ENCODE assay signal across 9 cellular contexts in genomic region chr11:72239296-72239848, GRCh38. TPM values are rescaled to one million over a fixed set of nuclear protein-coding genes. Genes with fewer than 3 reads are reported as not detected.
DNase-seq lines count a peak whose midpoint lies in the region; ATAC-seq, FAIRE-seq and TF ChIP-seq lines count a peak whose summit lies in the region.
"Had no signal": no experiment of that assay in that cellular context is flagged by ENCODE, and none has a peak within 500 bp of the region (broad histone marks: within the 10 kb centered on the region; RNA-seq: fewer than 3 reads in every experiment).

No MANE protein-coding gene starts in this region.

- TF ChIP-seq EP300 in HepG2 (IDR thresholded peaks at IDR 0.05; ENCODE audit: low read depth in 2 of 2, low read length in 2 of 2) = no peak
- TF ChIP-seq EP300 in HepG2 (CRISPR knock-in tag; IDR thresholded peaks at IDR 0.05; ENCODE audit: borderline replicate concordance) = no peak
- TF ChIP-seq EP300 in transverse colon (IDR thresholded peaks at IDR 0.05; ENCODE audit: low read depth) = no peak

- H2AFZ ChIP-seq in HepG2 (ENCODE audit: low read length) (no peak overlapping the region), OCI-LY7 (ENCODE audit: low read length) (no peak overlapping the region)

- H3K36me3 Mint-ChIP-seq in MCF 10A (ENCODE audit: insufficient read depth, unreplicated experiment) = peaks cover 38% of the 10 kb centered on the region

- H3K4me3 Mint-ChIP-seq in MCF 10A (ENCODE audit: unreplicated experiment) = peak overlapping the region; percentile 22

- no peak for TF ChIP-seq POLR2A in HepG2 (IDR thresholded peaks at IDR 0.05; ENCODE audit: insufficient read depth in 1 of 2, low read depth in 2 of 2, low read length in 2 of 2)
- no peak for TF ChIP-seq POLR2A in transverse colon (IDR thresholded peaks at IDR 0.05)

- H3K27me3 ChIP-seq in HepG2 (ENCODE audit: control insufficient read depth in 1 of 2, insufficient read depth in 2 of 2, low read length in 2 of 2) (peaks cover 2 to 36% of the 10 kb centered on the region in 2 experiments; a peak in 4 of 5 replicates), transverse colon (peaks cover 45% of the 10 kb centered on the region)

- 66% methylated on average over 19 of the region's 27 CpGs for WGBS in HepG2 (ENCODE audit: low lambda C conversion rate)
- WGBS in transverse colon (ENCODE audit: low coverage in 1 of 2), 2 donors = 16% methylated on average over 26 of the region's 27 CpGs; no CpG with 5 or more reads in 1 of the 2 donors

- TF ChIP-seq CTCF in MCF 10A (IDR thresholded peaks at IDR 0.05; ENCODE audit: unreplicated experiment) (no peak), HepG2 (CRISPR knock-in tag; IDR thresholded peaks at IDR 0.05) (no peak), transverse colon (IDR thresholded peaks at IDR 0.05) (no peak), OCI-LY7 (conservative IDR thresholded peaks at IDR 0.05; ENCODE audit: low read length) (no peak)

- H3K36me3 ChIP-seq in HepG2 (replicated peaks in 1 of 2; ENCODE audit: control insufficient read depth in 1 of 2, insufficient read depth in 2 of 2, low read length in 2 of 2) (peaks cover 6 to 12% of the 10 kb centered on the region in 2 experiments; a peak in 3 of 5 replicates), transverse colon (peaks cover 0 to 17% (median 7%) of the 10 kb centered on the region in 4 donors), OCI-LY7 (ENCODE audit: insufficient read depth, low read length) (peaks cover 43% of the 10 kb centered on the region)

- H3K9me3 Mint-ChIP-seq in MCF 10A (ENCODE audit: unreplicated experiment) = no peaks in the 10 kb centered on the region

- H3K4me3 ChIP-seq in HepG2 (replicated peaks in 1 of 3; ENCODE audit: insufficient read depth in 1 of 3, low read depth in 2 of 3, low read length in 3 of 3) (peak overlapping the region in 1 of 3 experiments; percentile 45; a peak in 1 of 6 replicates), transverse colon (peak overlapping the region in 3 of 4 donors; percentile 18 to 47 (median 31)), OCI-LY7 (ENCODE audit: low read depth, low read length, poor library complexity, severe bottlenecking) (no peak overlapping the region)

- no peaks in the 10 kb centered on the region for H3K9me3 ChIP-seq in HepG2 (ENCODE audit: low read length)
- H3K9me3 ChIP-seq in transverse colon = no peaks in the 10 kb centered on the region
- no peaks in the 10 kb centered on the region for H3K9me3 ChIP-seq in OCI-LY7 (ENCODE audit: low read length)

- FAIRE-seq in HepG2 (lab: Jason Lieb, UNC) = no peak

- DNase-seq in GM03348 (ENCODE audit: low spot score) = peak; percentile 90
- peak; percentile 42 for DNase-seq in NCI-H1105 treated with DMSO at 0.1 percent for 48 hours (lab: John Stamatoyannopoulos, UW)
- DNase-seq in MCF 10A (ENCODE audit: unreplicated experiment) = peak; percentile 29
- no peak for DNase-seq in HepG2 (ENCODE audit: low spot score)
- peak; percentile 61 for DNase-seq in transverse colon
- DNase-seq in activated CD4-positive, alpha-beta T cell treated with anti-CD3 and anti-CD28 coated beads, Interleukin-2, amount 50 U/mL, for 4 hours = no peak
- DNase-seq in OCI-LY7 (ENCODE audit: low spot score) = no peak

- H3K4me1 ChIP-seq in HepG2 (ENCODE audit: insufficient read depth, low read length) (peaks cover 17% of the 10 kb centered on the region), transverse colon (peaks cover 8 to 53% (median 45%) of the 10 kb centered on the region in 4 donors), OCI-LY7 (ENCODE audit: insufficient read depth, low read length, poor library complexity, severe bottlenecking) (no peaks in the 10 kb centered on the region)

- BruUV-seq in MCF 10A (replicated peaks; lab: Mats Ljungman, UMichigan) = no TSS peak
- no TSS peak for BruUV-seq in HepG2 (replicated peaks; lab: Mats Ljungman, UMichigan)
- BruUV-seq in OCI-LY7 (replicated peaks; lab: Mats Ljungman, UMichigan) = no TSS peak

- POLR2A ChIA-PET in MCF 10A (lab: Yijun Ruan, JAX) (no interaction called here), HepG2 (lab: Yijun Ruan, JAX) (no interaction called here), OCI-LY7 (lab: Charles Lee) (no interaction called here)

- no peaks in the 10 kb centered on the region for H3K27me3 Mint-ChIP-seq in MCF 10A (ENCODE audit: insufficient read depth, unreplicated experiment)

- CTCF ChIA-PET in MCF 10A (lab: Yijun Ruan, JAX) (interaction anchor here (1.2 kb wide), 1 partner anchor 13 kb away, joined by 4 read pairs; no protein-coding TSS in a partner anchor), HepG2 (lab: Yijun Ruan, JAX; ENCODE audit: low intra/inter-chr PET ratio, low total read pairs) (no interaction called here), OCI-LY7 (lab: Charles Lee; ENCODE audit: unreplicated experiment) (no interaction called here)

- H4K20me1 ChIP-seq in HepG2 (ENCODE audit: insufficient read depth, low read length) = no peaks in the 10 kb centered on the region
- no peaks in the 10 kb centered on the region for H4K20me1 ChIP-seq in OCI-LY7 (ENCODE audit: insufficient read depth, low read length)

- in situ Hi-C loops in HepG2 (cut with HindIII; ENCODE audit: extremely low pct_ligation_motif_present, low pct_unique_long_range_greater_than_20kb) (no loop called here), transverse colon (cut with MboI; ENCODE audit: low pct_ligation_motif_present in 1 of 4, low pct_unique_long_range_greater_than_20kb in 1 of 4, low sequenced_read_pairs in 3 of 4) (no loop called here)

- no peak for ATAC-seq in HepG2
- ATAC-seq in GM21717 (IDR thresholded peaks at IDR 0.05; ENCODE audit: unreplicated experiment) = no peak

- H3K4me2 ChIP-seq in HepG2 (ENCODE audit: low read depth, low read length) (peak overlapping the region; percentile 48), OCI-LY7 (ENCODE audit: low read length) (no peak overlapping the region)

- H3K27ac Mint-ChIP-seq in MCF 10A (ENCODE audit: low read depth, unreplicated experiment) = no peak overlapping the region

- H3K79me2 ChIP-seq in HepG2 (ENCODE audit: insufficient read depth, low read length) = no peaks in the 10 kb centered on the region
- no peaks in the 10 kb centered on the region for H3K79me2 ChIP-seq in OCI-LY7 (ENCODE audit: insufficient read depth, low read depth, low read length)

- no peak overlapping the region for H3K27ac ChIP-seq in HepG2 (ENCODE audit: extremely low read length, insufficient read depth, low read length)
- peak overlapping the region; percentile 46 to 67 (median 59) for H3K27ac ChIP-seq in transverse colon
- H3K27ac ChIP-seq in OCI-LY7 (ENCODE audit: low read depth, low read length, poor library complexity, severe bottlenecking) = no peak overlapping the region

- no peak overlapping the region for H3K9ac ChIP-seq in HepG2 (ENCODE audit: insufficient read depth, low read depth, low read length)

- peaks cover 9% of the 10 kb centered on the region for H3K4me1 Mint-ChIP-seq in MCF 10A (ENCODE audit: insufficient read depth, unreplicated experiment)

- intact Hi-C loops in MCF 10A (cut with micrococcal nuclease) = loop anchor here (2.0 to 5.0 kb wide), 2 partner anchors 215 to 262 kb away; no protein-coding TSS in a partner anchor
- intact Hi-C loops in HepG2 (cut with micrococcal nuclease; ENCODE audit: unreplicated experiment) = loop anchor here (2.0 kb wide), 1 partner anchor 15 kb away; the partner anchor contains the start of gene INPPL1
- intact Hi-C loops in transverse colon (cut with DNase I; ENCODE audit: low total_unique reads) = no loop called here
- intact Hi-C loops in OCI-LY7 (cut with micrococcal nuclease; ENCODE audit: unreplicated experiment) = loop anchor here (5.0 kb wide), 1 partner anchor 193 kb away; the partner anchor contains the start of gene CLPB

- no peaks in the 10 kb centered on the region for H3K9me2 ChIP-seq in OCI-LY7 (ENCODE audit: insufficient read depth, low read length)

- TF ChIP-seq RAD21 in HepG2 (CRISPR knock-in tag; IDR thresholded peaks at IDR 0.05) = no peak

RNA-seq across cellular contexts. Expression of gene PHOX2A, which starts 4.6 kb away (rescaled TPM):
- total RNA-seq in MCF 10A (2022) (not detected in 2 replicates), HepG2 (2016; rRNA removed; fragmentation: Illumina TruSeq; extraction: Trizol) (not detected in 2 replicates), transverse colon (1 to 10 TPM in 1 of 4 donors, under 1 TPM in 3; 0.41 to 2.6 (median 0.70) TPM), OCI-LY7 (2022) (not detected in 2 replicates)
- total RNA-seq in HepG2 (2016; cell fraction: cytosol; rRNA removed; fragmentation: Illumina TruSeq; extraction: Trizol; ENCODE audit: low read depth) = not detected in 2 replicates
- not detected in 2 replicates for total RNA-seq in HepG2 (2016; cell fraction: insoluble cytoplasmic fraction; rRNA removed; fragmentation: Illumina TruSeq; extraction: Trizol)
- not detected in 2 replicates for total RNA-seq in HepG2 (2016; cell fraction: membrane; rRNA removed; fragmentation: Illumina TruSeq; extraction: Trizol)
- total RNA-seq in HepG2 (2016; cell fraction: nucleus; rRNA removed; fragmentation: Illumina TruSeq; extraction: Trizol) = not detected in 2 replicates
- not detected in 2 replicates for polyA plus RNA-seq in HepG2 (2011; rRNA removed)
- not detected in 2 replicates for polyA plus RNA-seq in HepG2 (2011; cell fraction: cytosol; rRNA removed)
- not detected in 2 replicates for polyA plus RNA-seq in HepG2 (2011; cell fraction: nucleus; rRNA removed)
- not detected in 2 replicates for polyA plus RNA-seq in HepG2 (2012)
- polyA plus RNA-seq in HepG2 (2016; cell fraction: cytosol; fragmentation: Illumina TruSeq; extraction: Trizol; ENCODE audit: low read depth) = not detected in 2 replicates
- polyA plus RNA-seq in HepG2 (2016; cell fraction: insoluble cytoplasmic fraction; fragmentation: Illumina TruSeq; extraction: Trizol; ENCODE audit: low read depth) = not detected in 2 replicates
- not detected in 2 replicates for polyA plus RNA-seq in HepG2 (2016; cell fraction: membrane; fragmentation: Illumina TruSeq; extraction: Trizol; ENCODE audit: low read depth)
- polyA plus RNA-seq in HepG2 (2016; cell fraction: nucleus; fragmentation: Illumina TruSeq; extraction: Trizol; ENCODE audit: insufficient read depth, low read depth) = not detected in 2 replicates
- polyA minus RNA-seq in HepG2 (2011; rRNA and poly(A)+ RNA removed; ENCODE audit: low replicate concordance) = not detected in 2 replicates
- not detected in 2 replicates for polyA minus RNA-seq in HepG2 (2011; cell fraction: cytosol; rRNA and poly(A)+ RNA removed)
- not detected in 2 replicates for polyA minus RNA-seq in HepG2 (2011; cell fraction: nucleus; rRNA and poly(A)+ RNA removed)
- not detected in 2 replicates for total RNA-seq in OCI-LY7 (2014; rRNA removed; shearing (Covaris generic))
- total RNA-seq: T-helper 1 cell treated with Interleukin-12 subunit alpha and Interleukin-12 subunit beta and Interleukin-4 antibody, amounts not matched to agents 30 ng/mL and 1 ng/mL, for 36 hours had no signal

RNA-seq across cellular contexts. Expression of gene INPPL1, which starts 14.8 kb away (rescaled TPM):
- 90.2 and 104 TPM in 2 replicates for total RNA-seq in MCF 10A (2022)
- total RNA-seq in HepG2 (2016; rRNA removed; fragmentation: Illumina TruSeq; extraction: Trizol) = 14.4 and 29.1 TPM in 2 replicates
- 21.4 and 25.1 TPM in 2 replicates for total RNA-seq in HepG2 (2016; cell fraction: cytosol; rRNA removed; fragmentation: Illumina TruSeq; extraction: Trizol; ENCODE audit: low read depth)
- 10.8 and 29.6 TPM in 2 replicates for total RNA-seq in HepG2 (2016; cell fraction: insoluble cytoplasmic fraction; rRNA removed; fragmentation: Illumina TruSeq; extraction: Trizol)
- 10.1 and 10.8 TPM in 2 replicates for total RNA-seq in HepG2 (2016; cell fraction: membrane; rRNA removed; fragmentation: Illumina TruSeq; extraction: Trizol)
- total RNA-seq in HepG2 (2016; cell fraction: nucleus; rRNA removed; fragmentation: Illumina TruSeq; extraction: Trizol) = 31.6 and 36.2 TPM in 2 replicates
- 66.9 and 80.4 TPM in 2 replicates for polyA plus RNA-seq in HepG2 (2011; rRNA removed)
- 19.0 and 23.6 TPM in 2 replicates for polyA plus RNA-seq in HepG2 (2011; cell fraction: cytosol; rRNA removed)
- polyA plus RNA-seq in HepG2 (2011; cell fraction: nucleus; rRNA removed) = 500 and 631 TPM in 2 replicates
- polyA plus RNA-seq in HepG2 (2012) = 32.6 and 49.5 TPM in 2 replicates
- 1.8 and 1.9 TPM in 2 replicates for polyA plus RNA-seq in HepG2 (2016; cell fraction: cytosol; fragmentation: Illumina TruSeq; extraction: Trizol; ENCODE audit: low read depth)
- 10.8 and 14.0 TPM in 2 replicates for polyA plus RNA-seq in HepG2 (2016; cell fraction: insoluble cytoplasmic fraction; fragmentation: Illumina TruSeq; extraction: Trizol; ENCODE audit: low read depth)
- 4.2 and 4.9 TPM in 2 replicates for polyA plus RNA-seq in HepG2 (2016; cell fraction: membrane; fragmentation: Illumina TruSeq; extraction: Trizol; ENCODE audit: low read depth)
- 127 and 134 TPM in 2 replicates for polyA plus RNA-seq in HepG2 (2016; cell fraction: nucleus; fragmentation: Illumina TruSeq; extraction: Trizol; ENCODE audit: insufficient read depth, low read depth)
- 73.5 and 218 TPM in 2 replicates for polyA minus RNA-seq in HepG2 (2011; rRNA and poly(A)+ RNA removed; ENCODE audit: low replicate concordance)
- polyA minus RNA-seq in HepG2 (2011; cell fraction: cytosol; rRNA and poly(A)+ RNA removed) = 27.6 and 29.9 TPM in 2 replicates
- polyA minus RNA-seq in HepG2 (2011; cell fraction: nucleus; rRNA and poly(A)+ RNA removed) = 106 and 116 TPM in 2 replicates
- total RNA-seq in transverse colon = 100 to 1,000 TPM in 2 of 4 donors, 10 to 100 TPM in 2; 92.8 to 388 (median 157) TPM
- total RNA-seq in OCI-LY7 (2014; rRNA removed; shearing (Covaris generic)) = 60.9 and 103 TPM in 2 replicates
- total RNA-seq in OCI-LY7 (2022) = 195 and 216 TPM in 2 replicates

RNA-seq across cellular contexts. Expression of gene FOLR2, which starts 22.8 kb away (rescaled TPM):
- not detected in 2 replicates for total RNA-seq in MCF 10A (2022)
- total RNA-seq in HepG2 (2016; rRNA removed; fragmentation: Illumina TruSeq; extraction: Trizol) = not detected in 2 replicates
- total RNA-seq in HepG2 (2016; cell fraction: cytosol; rRNA removed; fragmentation: Illumina TruSeq; extraction: Trizol; ENCODE audit: low read depth) = not detected in 2 replicates
- not detected in 2 replicates for total RNA-seq in HepG2 (2016; cell fraction: insoluble cytoplasmic fraction; rRNA removed; fragmentation: Illumina TruSeq; extraction: Trizol)
- total RNA-seq in HepG2 (2016; cell fraction: membrane; rRNA removed; fragmentation: Illumina TruSeq; extraction: Trizol) = not detected in 2 replicates
- total RNA-seq in HepG2 (2016; cell fraction: nucleus; rRNA removed; fragmentation: Illumina TruSeq; extraction: Trizol) = not detected in 2 replicates
- 0.09 and 0.33 TPM in 2 replicates for polyA plus RNA-seq in HepG2 (2011; rRNA removed)
- polyA plus RNA-seq in HepG2 (2011; cell fraction: cytosol; rRNA removed) = 0.15 TPM in 2 replicates
- not detected in 2 replicates for polyA plus RNA-seq in HepG2 (2011; cell fraction: nucleus; rRNA removed)
- 0.15 and 0.23 TPM in 2 replicates for polyA plus RNA-seq in HepG2 (2012)
- polyA plus RNA-seq in HepG2 (2016; cell fraction: cytosol; fragmentation: Illumina TruSeq; extraction: Trizol; ENCODE audit: low read depth) = 0.15 TPM in 1 of 2 replicates, not detected in the other
- not detected in 2 replicates for polyA plus RNA-seq in HepG2 (2016; cell fraction: insoluble cytoplasmic fraction; fragmentation: Illumina TruSeq; extraction: Trizol; ENCODE audit: low read depth)
- polyA plus RNA-seq in HepG2 (2016; cell fraction: membrane; fragmentation: Illumina TruSeq; extraction: Trizol; ENCODE audit: low read depth) = not detected in 2 replicates
- not detected in 2 replicates for polyA plus RNA-seq in HepG2 (2016; cell fraction: nucleus; fragmentation: Illumina TruSeq; extraction: Trizol; ENCODE audit: insufficient read depth, low read depth)
- 0.21 and 0.86 TPM in 2 replicates for polyA minus RNA-seq in HepG2 (2011; rRNA and poly(A)+ RNA removed; ENCODE audit: low replicate concordance)
- polyA minus RNA-seq in HepG2 (2011; cell fraction: cytosol; rRNA and poly(A)+ RNA removed) = not detected in 2 replicates
- polyA minus RNA-seq in HepG2 (2011; cell fraction: nucleus; rRNA and poly(A)+ RNA removed) = not detected in 2 replicates
- total RNA-seq in transverse colon = 10 to 100 TPM in 1 of 4 donors, 1 to 10 TPM in 2, not detected in 1; 6.4 to 16.1 (median 8.6) TPM
- total RNA-seq in OCI-LY7 (2014; rRNA removed; shearing (Covaris generic)) = 13.4 and 14.4 TPM in 2 replicates
- total RNA-seq in OCI-LY7 (2022) = 12.8 and 14.6 TPM in 2 replicates
- total RNA-seq: T-helper 1 cell treated with Interleukin-12 subunit alpha and Interleukin-12 subunit beta and Interleukin-4 antibody, amounts not matched to agents 30 ng/mL and 1 ng/mL, for 36 hours had no signal

RNA-seq across cellular contexts. Expression of gene FOLR1, which starts 47.4 kb away (rescaled TPM):
- total RNA-seq in MCF 10A (2022) (0.40 TPM in 1 of 2 replicates, not detected in the other), HepG2 (2016; rRNA removed; fragmentation: Illumina TruSeq; extraction: Trizol) (not detected in 2 replicates), transverse colon (not detected), OCI-LY7 (2022) (not detected in 2 replicates)
- not detected in 2 replicates for total RNA-seq in HepG2 (2016; cell fraction: cytosol; rRNA removed; fragmentation: Illumina TruSeq; extraction: Trizol; ENCODE audit: low read depth)
- not detected in 2 replicates for total RNA-seq in HepG2 (2016; cell fraction: insoluble cytoplasmic fraction; rRNA removed; fragmentation: Illumina TruSeq; extraction: Trizol)
- not detected in 2 replicates for total RNA-seq in HepG2 (2016; cell fraction: membrane; rRNA removed; fragmentation: Illumina TruSeq; extraction: Trizol)
- not detected in 2 replicates for total RNA-seq in HepG2 (2016; cell fraction: nucleus; rRNA removed; fragmentation: Illumina TruSeq; extraction: Trizol)
- polyA plus RNA-seq in HepG2 (2011; rRNA removed) = 0.20 and 0.26 TPM in 2 replicates
- 0.12 and 0.17 TPM in 2 replicates for polyA plus RNA-seq in HepG2 (2011; cell fraction: cytosol; rRNA removed)
- 0.23 TPM in 1 of 2 replicates, not detected in the other for polyA plus RNA-seq in HepG2 (2011; cell fraction: nucleus; rRNA removed)
- not detected in 2 replicates for polyA plus RNA-seq in HepG2 (2012)
- not detected in 2 replicates for polyA plus RNA-seq in HepG2 (2016; cell fraction: cytosol; fragmentation: Illumina TruSeq; extraction: Trizol; ENCODE audit: low read depth)
- not detected in 2 replicates for polyA plus RNA-seq in HepG2 (2016; cell fraction: insoluble cytoplasmic fraction; fragmentation: Illumina TruSeq; extraction: Trizol; ENCODE audit: low read depth)
- not detected in 2 replicates for polyA plus RNA-seq in HepG2 (2016; cell fraction: membrane; fragmentation: Illumina TruSeq; extraction: Trizol; ENCODE audit: low read depth)
- polyA plus RNA-seq in HepG2 (2016; cell fraction: nucleus; fragmentation: Illumina TruSeq; extraction: Trizol; ENCODE audit: insufficient read depth, low read depth) = not detected in 2 replicates
- 188 TPM in 1 of 2 replicates, not detected in the other for polyA minus RNA-seq in HepG2 (2011; rRNA and poly(A)+ RNA removed; ENCODE audit: low replicate concordance)
- polyA minus RNA-seq in HepG2 (2011; cell fraction: cytosol; rRNA and poly(A)+ RNA removed) = 1.3 and 1.7 TPM in 2 replicates
- polyA minus RNA-seq in HepG2 (2011; cell fraction: nucleus; rRNA and poly(A)+ RNA removed) = 0.62 and 0.90 TPM in 2 replicates
- not detected in 2 replicates for total RNA-seq in OCI-LY7 (2014; rRNA removed; shearing (Covaris generic))
- total RNA-seq: T-helper 1 cell treated with Interleukin-12 subunit alpha and Interleukin-12 subunit beta and Interleukin-4 antibody, amounts not matched to agents 30 ng/mL and 1 ng/mL, for 36 hours had no signal

Comparison
In these comparisons a context has a peak if more than half of its experiments do, and no peak if none do; other contexts are left out.
1. DNase-seq: peak in GM03348 (single experiment), NCI-H1105 treated with DMSO at 0.1 percent for 48 hours (single experiment), MCF 10A (single experiment) and transverse colon (single experiment); none in HepG2 (single experiment), activated CD4-positive, alpha-beta T cell treated with anti-CD3 and anti-CD28 coated beads, Interleukin-2, amount 50 U/mL, for 4 hours (0 of 2) and OCI-LY7 (single experiment).
2. H3K27ac ChIP-seq: peak in transverse colon (4 of 4); none in HepG2 (single experiment) and OCI-LY7 (single experiment).